In genomic region chr4:76714226-76714625, GRCh38 we compare ENCODE assay signal across 3 cellular contexts.
TF ChIP-seq lines count a peak whose summit lies in the region.

No MANE protein-coding gene starts in this region.

TF ChIP-seq in A549, 52 proteins besides CTCF, POLR2A, EP300 and RAD21 (continued from another document):
- no peak for TF ChIP-seq HOXB13 (CRISPR knock-in tag; IDR thresholded peaks at IDR 0.05; ENCODE audit: low read depth)
- no peak for TF ChIP-seq TFCP2L1 (CRISPR knock-in tag; IDR thresholded peaks at IDR 0.05)
- TF ChIP-seq, protein P1, sequence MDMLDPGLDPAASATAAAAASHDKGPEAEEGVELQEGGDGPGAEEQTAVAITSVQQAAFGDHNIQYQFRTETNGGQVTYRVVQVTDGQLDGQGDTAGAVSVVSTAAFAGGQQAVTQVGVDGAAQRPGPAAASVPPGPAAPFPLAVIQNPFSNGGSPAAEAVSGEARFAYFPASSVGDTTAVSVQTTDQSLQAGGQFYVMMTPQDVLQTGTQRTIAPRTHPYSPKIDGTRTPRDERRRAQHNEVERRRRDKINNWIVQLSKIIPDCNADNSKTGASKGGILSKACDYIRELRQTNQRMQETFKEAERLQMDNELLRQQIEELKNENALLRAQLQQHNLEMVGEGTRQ (IDR thresholded peaks at IDR 0.05) = no peak
TF ChIP-seq in A549: peak in this region for 0.

TF ChIP-seq in IMR-90, 13 proteins besides CTCF, POLR2A, EP300 and RAD21 (continued from another document):
- TF ChIP-seq, protein P1 (IDR thresholded peaks at IDR 0.05; ENCODE audit: low read depth, low read length) = no peak
- TF ChIP-seq NFE2L2 (IDR thresholded peaks at IDR 0.05; ENCODE audit: low read depth, low read length) (no peak), CEBPB (IDR thresholded peaks at IDR 0.05; ENCODE audit: low read depth, low read length) (no peak), BHLHE40 (IDR thresholded peaks at IDR 0.05; ENCODE audit: low read depth, low read length) (no peak), FOS (IDR thresholded peaks at IDR 0.05; ENCODE audit: low read depth, low read length) (no peak), MAZ (IDR thresholded peaks at IDR 0.05; ENCODE audit: borderline replicate concordance, low read depth, low read length) (no peak), RCOR1 (IDR thresholded peaks at IDR 0.05; ENCODE audit: insufficient replicate concordance, low read length) (no peak), MAFK (IDR thresholded peaks at IDR 0.05; ENCODE audit: low read depth, low read length) (no peak), MXI1 (IDR thresholded peaks at IDR 0.05; ENCODE audit: borderline replicate concordance, low read depth, low read length) (no peak), SMC3 (IDR thresholded peaks at IDR 0.05; ENCODE audit: low read depth, low read length) (no peak), ELK1 (IDR thresholded peaks at IDR 0.05; ENCODE audit: borderline replicate concordance, low read depth, low read length) (no peak), RFX5 (IDR thresholded peaks at IDR 0.05; ENCODE audit: low read depth, low read length) (no peak)

TF ChIP-seq in HepG2, 621 proteins besides CTCF, POLR2A, EP300 and RAD21 (continued from another document):
- TF ChIP-seq, protein P2, sequence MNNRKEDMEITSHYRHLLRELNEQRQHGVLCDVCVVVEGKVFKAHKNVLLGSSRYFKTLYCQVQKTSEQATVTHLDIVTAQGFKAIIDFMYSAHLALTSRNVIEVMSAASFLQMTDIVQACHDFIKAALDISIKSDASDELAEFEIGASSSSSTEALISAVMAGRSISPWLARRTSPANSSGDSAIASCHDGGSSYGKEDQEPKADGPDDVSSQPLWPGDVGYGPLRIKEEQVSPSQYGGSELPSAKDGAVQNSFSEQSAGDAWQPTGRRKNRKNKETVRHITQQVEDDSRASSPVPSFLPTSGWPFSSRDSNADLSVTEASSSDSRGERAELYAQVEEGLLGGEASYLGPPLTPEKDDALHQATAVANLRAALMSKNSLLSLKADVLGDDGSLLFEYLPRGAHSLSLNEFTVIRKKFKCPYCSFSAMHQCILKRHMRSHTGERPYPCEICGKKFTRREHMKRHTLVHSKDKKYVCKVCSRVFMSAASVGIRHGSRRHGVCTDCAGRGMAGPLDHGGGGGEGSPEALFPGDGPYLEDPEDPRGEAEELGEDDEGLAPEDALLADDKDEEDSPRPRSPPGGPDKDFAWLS (CRISPR knock-in tag; IDR thresholded peaks at IDR 0.05; ENCODE audit: borderline replicate concordance) = no peak
- no peak for TF ChIP-seq ETV5 (CRISPR knock-in tag; IDR thresholded peaks at IDR 0.05; ENCODE audit: borderline replicate concordance)
- no peak for TF ChIP-seq HNF4A (CRISPR knock-in tag; IDR thresholded peaks at IDR 0.05)
- no peak for TF ChIP-seq ZNF549 (CRISPR knock-in tag; IDR thresholded peaks at IDR 0.05)
- TF ChIP-seq ZNF136 (CRISPR knock-in tag; IDR thresholded peaks at IDR 0.05; ENCODE audit: low read depth) = no peak
